7 cellular contexts compared by ENCODE assay signal in genomic region chr7:76728571-76728974, GRCh38.
DNase-seq lines count a peak whose midpoint lies in the region; FAIRE-seq and TF ChIP-seq lines count a peak whose summit lies in the region.
"Not testable (repeated sequence)": the region's sequence is repeated elsewhere in the genome, so short reads cannot be mapped to it uniquely, and the experiment has no call there.

No MANE protein-coding gene starts in this region.

- not testable (repeated sequence) for H3K27ac Mint-ChIP-seq in Calu3 (ENCODE audit: unreplicated experiment)

- H4K91ac ChIP-seq in neuronal stem cell (ENCODE audit: low read depth, low read length, poor library complexity) = not testable (repeated sequence)

- H3K27me3 Mint-ChIP-seq in Calu3 (ENCODE audit: unreplicated experiment) = not testable (repeated sequence)

- not testable (repeated sequence) for H3K4me1 Mint-ChIP-seq in Calu3 (ENCODE audit: low read depth, unreplicated experiment)

- H3K23ac ChIP-seq in neuronal stem cell (ENCODE audit: low read depth, low read length, poor library complexity) = not testable (repeated sequence)

- H3K4me3 ChIP-seq in HUES64 (ENCODE audit: low read length) (peak overlapping the region; percentile 50), SJCRH30 (peak overlapping the region; percentile 84)
- not testable (repeated sequence) for H3K4me3 ChIP-seq in kidney (ENCODE audit: low read length in 2 of 2); neuronal stem cell (ENCODE audit: low read length in 2 of 2)

- intact Hi-C loops in Calu3 (cut with micrococcal nuclease; ENCODE audit: unreplicated experiment); kidney (cut with DNase I): not testable (repeated sequence)

- not testable (repeated sequence) for H3K9me3 ChIP-seq in HUES64 (ENCODE audit: insufficient read depth, low read depth, low read length); SJCRH30 (replicated peaks); kidney (ENCODE audit: control insufficient read depth in 1 of 2, low read length in 2 of 2); neuronal stem cell (replicated peaks in 1 of 2; ENCODE audit: control insufficient read depth in 2 of 2, insufficient read depth in 1 of 2, low read depth in 1 of 2, low read length in 2 of 2)

- not testable (repeated sequence) for H3K27ac ChIP-seq in HUES64 (ENCODE audit: low read depth, low read length); kidney (ENCODE audit: low read depth in 2 of 2, low read length in 2 of 2); neuronal stem cell (replicated peaks; ENCODE audit: low read length)
- H3K27ac ChIP-seq in SJCRH30 (peak overlapping the region; percentile 70), epithelial cell of prostate (peak overlapping the region; percentile 92)

- H3K9me3 Mint-ChIP-seq in Calu3 (ENCODE audit: low read depth, unreplicated experiment) = not testable (repeated sequence)

- peak overlapping the region; percentile 73 for H2AFZ ChIP-seq in neuronal stem cell (ENCODE audit: low read length)

- not testable (repeated sequence) for H3K4me1 ChIP-seq in HUES64 (ENCODE audit: insufficient read depth, low read length); SJCRH30; kidney (ENCODE audit: control insufficient read depth in 1 of 2, insufficient read depth in 1 of 2, low read depth in 1 of 2, low read length in 2 of 2); neuronal stem cell (ENCODE audit: control insufficient read depth in 2 of 2, insufficient read depth in 1 of 2, low read depth in 1 of 2, low read length in 2 of 2)

- not testable (repeated sequence) for H2BK5ac ChIP-seq in neuronal stem cell (ENCODE audit: low read length)

- H3K14ac ChIP-seq in neuronal stem cell (ENCODE audit: low read length) = not testable (repeated sequence)

- not testable (repeated sequence) for TF ChIP-seq CTCF in Calu3 (IDR thresholded peaks at IDR 0.05; ENCODE audit: unreplicated experiment); kidney (IDR thresholded peaks at IDR 0.05; ENCODE audit: borderline replicate concordance, extremely low read depth, insufficient read depth)

- H2BK12ac ChIP-seq in neuronal stem cell (ENCODE audit: low read length) = not testable (repeated sequence)

- H3K4me3 Mint-ChIP-seq in Calu3 (ENCODE audit: low read depth, unreplicated experiment) = peak overlapping the region; percentile 68

- CTCF ChIA-PET in Calu3 (lab: Charles Lee) = not testable (repeated sequence)

- H3K79me1 ChIP-seq in neuronal stem cell (ENCODE audit: low read depth, low read length) = not testable (repeated sequence)

- H3K36me3 Mint-ChIP-seq in Calu3 (ENCODE audit: insufficient read depth, unreplicated experiment) = not testable (repeated sequence)

- H3K4me2 ChIP-seq in neuronal stem cell (ENCODE audit: insufficient read depth, low read length, poor library complexity, severe bottlenecking) = not testable (repeated sequence)

- 48% methylated on average over 20 of the region's 23 CpGs for WGBS in HUES64
- no CpG with 5 or more reads among the region's 23 CpGs for WGBS in neuronal stem cell (ENCODE audit: extremely low coverage in 2 of 2, insufficient read length in 2 of 2, insufficient replicate concordance in 1 of 2), 2 donors

- H3K36me3 ChIP-seq in HUES64 (ENCODE audit: insufficient read depth, low read length); SJCRH30; kidney (ENCODE audit: control insufficient read depth in 1 of 2, insufficient read depth in 2 of 2, low read length in 2 of 2); neuronal stem cell (replicated peaks in 1 of 2; ENCODE audit: control insufficient read depth in 2 of 2, insufficient read depth in 2 of 2, low read length in 2 of 2): not testable (repeated sequence)

- not testable (repeated sequence) for H2AK5ac ChIP-seq in neuronal stem cell (ENCODE audit: low read depth, low read length)

- not testable (repeated sequence) for H2BK15ac ChIP-seq in neuronal stem cell (ENCODE audit: low read length)

- H2BK120ac ChIP-seq in neuronal stem cell (ENCODE audit: low read depth, low read length) = not testable (repeated sequence)

- not testable (repeated sequence) for FAIRE-seq in kidney (lab: Jason Lieb, UNC)

- not testable (repeated sequence) for H3K18ac ChIP-seq in neuronal stem cell (ENCODE audit: low read length)

- BruUV-seq in Calu3 (replicated peaks; lab: Mats Ljungman, UMichigan) = not testable (repeated sequence)

- H3K4ac ChIP-seq in neuronal stem cell (ENCODE audit: low read length) = not testable (repeated sequence)

- H4K8ac ChIP-seq in neuronal stem cell (ENCODE audit: low read depth, low read length) = not testable (repeated sequence)

- H3K9ac ChIP-seq in HUES64 (ENCODE audit: low read depth, low read length) = peak overlapping the region; percentile 78
- H3K9ac ChIP-seq in kidney (ENCODE audit: low read length in 2 of 2); neuronal stem cell (ENCODE audit: low read depth, low read length, poor library complexity): not testable (repeated sequence)

- DNase-seq in Calu3 = peak; percentile 9
- DNase-seq in NCI-H2227 treated with DMSO at 0.1 percent for 48 hours (lab: John Stamatoyannopoulos, UW) = peak; percentile 0
- DNase-seq in SJCRH30 = peak; percentile 22 to 55
- DNase-seq in epithelial cell of prostate (ENCODE audit: low read depth, low spot score); neuronal stem cell (ENCODE audit: low spot score): not testable (repeated sequence)
- peak; percentile 43 for DNase-seq in kidney

- H3K27me3 ChIP-seq in HUES64 (ENCODE audit: insufficient read depth, low read length); SJCRH30; neuronal stem cell (ENCODE audit: control insufficient read depth in 3 of 3, insufficient read depth in 3 of 3, low read depth in 1 of 3, low read length in 3 of 3): not testable (repeated sequence)
